In the genomic region with DNA sequence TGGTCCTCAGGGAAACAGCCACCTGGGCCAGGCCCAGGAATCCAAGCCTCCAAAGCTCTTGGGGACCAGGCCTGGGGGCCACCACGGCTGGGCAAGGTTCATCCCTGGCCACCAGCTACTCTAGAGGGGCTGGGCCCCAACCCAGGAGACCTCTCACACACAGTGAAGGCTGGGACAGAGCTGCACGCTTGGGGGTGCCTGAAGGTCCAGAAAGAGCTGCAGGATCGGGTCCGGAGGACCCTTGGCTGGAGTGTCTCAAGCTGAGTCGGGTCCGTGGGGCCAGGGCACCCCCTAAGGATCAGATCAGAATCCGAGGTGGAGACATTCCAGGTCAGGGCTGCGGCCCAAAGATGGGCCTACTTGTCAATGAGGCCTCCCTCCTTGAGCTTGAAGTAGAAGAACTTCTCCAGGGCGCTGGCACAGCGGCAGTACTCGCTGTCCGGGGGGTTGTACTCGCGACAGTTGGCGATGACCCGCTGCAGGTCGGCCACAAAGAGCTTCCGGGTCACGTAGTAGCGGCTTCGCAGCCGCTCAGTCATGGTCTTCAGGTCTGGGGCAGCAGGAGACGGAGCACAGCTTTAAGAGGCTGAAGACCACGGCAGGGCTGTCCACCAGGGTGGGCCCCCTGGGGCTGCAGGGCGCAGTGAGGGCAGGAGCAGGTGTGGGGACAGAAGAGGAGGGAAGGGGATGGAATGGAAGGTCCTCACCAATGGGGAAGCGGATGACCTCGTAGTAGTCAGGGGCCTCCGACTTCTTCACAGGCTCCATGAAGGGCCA, we compare ENCODE assay signal across 11 cellular contexts. TPM values are rescaled to one million over a fixed set of nuclear protein-coding genes. Genes with fewer than 3 reads are reported as not detected.
DNase-seq lines count a peak whose midpoint lies in the region; ATAC-seq and TF ChIP-seq lines count a peak whose summit lies in the region.
"Had no signal": no experiment of that assay in that cellular context is flagged by ENCODE, and none has a peak within 500 bp of the region (broad histone marks: within the 10 kb centered on the region; RNA-seq: fewer than 3 reads in every experiment).

No MANE protein-coding gene starts in this region.

- H3K4me3 ChIP-seq in CD4-positive, CD25-positive, alpha-beta regulatory T cell (ENCODE audit: low read depth, low read length), result no peak overlapping the region
- peak overlapping the region; percentile 63 for H3K4me3 ChIP-seq in OCI-LY7 (ENCODE audit: low read depth, low read length, poor library complexity, severe bottlenecking)
- no peak overlapping the region for H3K4me3 ChIP-seq in effector memory CD4-positive, alpha-beta T cell (ENCODE audit: insufficient read depth, low read depth, low read length, poor library complexity, severe bottlenecking)
- no peak overlapping the region for H3K4me3 ChIP-seq in psoas muscle

- peaks cover 6% of the 10 kb centered on the region for H3K36me3 ChIP-seq in CD4-positive, CD25-positive, alpha-beta regulatory T cell (ENCODE audit: control insufficient read depth, insufficient read depth, low read length)
- H3K36me3 ChIP-seq in OCI-LY7 (ENCODE audit: insufficient read depth, low read length), result peaks cover 35% of the 10 kb centered on the region
- H3K36me3 ChIP-seq in effector memory CD4-positive, alpha-beta T cell (ENCODE audit: control insufficient read depth, insufficient read depth, low read length), result peaks cover 14% of the 10 kb centered on the region
- H3K36me3 ChIP-seq in psoas muscle (ENCODE audit: insufficient read depth in 1 of 2, low read depth in 1 of 2), result peaks cover 0 to 53% of the 10 kb centered on the region in 2 donors

- H2AFZ ChIP-seq in OCI-LY7 (ENCODE audit: low read length), result no peak overlapping the region

- BruUV-seq in OCI-LY7 (replicated peaks; lab: Mats Ljungman, UMichigan), result TSS peak; percentile 85

- no peak for DNase-seq in CD4-positive, CD25-positive, alpha-beta regulatory T cell
- DNase-seq in OCI-LY7 (ENCODE audit: low spot score) (no peak), psoas muscle (no peak), RKO (ENCODE audit: low spot score) (no peak), SKM-1 treated with dmso at 0.1 percent for 144 hours (lab: John Stamatoyannopoulos, UW; ENCODE audit: unreplicated experiment) (no peak), DMS 273 (lab: John Stamatoyannopoulos, UW; ENCODE audit: unreplicated experiment) (no peak), NCI-H774 (lab: John Stamatoyannopoulos, UW) (no peak)
- no peak for DNase-seq in effector memory CD4-positive, alpha-beta T cell

- peak overlapping the region in 1 of 4 donors; percentile 75 for H3K4me3 Mint-ChIP-seq in CD4-positive, CD25-positive, alpha-beta regulatory T cell

- peak overlapping the region; percentile 91 for H3K27ac ChIP-seq in CD4-positive, CD25-positive, alpha-beta regulatory T cell (ENCODE audit: insufficient read depth, low read length, poor library complexity, severe bottlenecking)
- H3K27ac ChIP-seq in OCI-LY7 (ENCODE audit: low read depth, low read length, poor library complexity, severe bottlenecking), result peak overlapping the region; percentile 83
- peak overlapping the region; percentile 82 for H3K27ac ChIP-seq in effector memory CD4-positive, alpha-beta T cell (ENCODE audit: insufficient read depth, low read length, poor library complexity, severe bottlenecking)
- peak overlapping the region; percentile 85 for H3K27ac ChIP-seq in psoas muscle

- H3K9me2 ChIP-seq in OCI-LY7 (ENCODE audit: insufficient read depth, low read length), result no peaks in the 10 kb centered on the region

- intact Hi-C loops in OCI-LY7 (cut with micrococcal nuclease; ENCODE audit: unreplicated experiment) (loop anchor here (10.0 kb wide), 2 partner anchors 271 to 379 kb away; a partner anchor contains a TSS), psoas muscle (cut with DNase I) (loop anchor here (2.0 to 10.0 kb wide), 2 partner anchors 89 to 291 kb away; no protein-coding TSS in a partner anchor)

- TF ChIP-seq CTCF in OCI-LY7 (conservative IDR thresholded peaks at IDR 0.05; ENCODE audit: low read length) (no peak), psoas muscle (IDR thresholded peaks at IDR 0.05) (no peak)

- peaks cover 0 to 2% (median 0%) of the 10 kb centered on the region in 7 donors for H3K9me3 Mint-ChIP-seq in CD4-positive, CD25-positive, alpha-beta regulatory T cell
- H3K9me3 Mint-ChIP-seq: brain had no signal

- H3K4me2 ChIP-seq in OCI-LY7 (ENCODE audit: low read length), result peak overlapping the region; percentile 85

- no peaks in the 10 kb centered on the region for H3K9me3 ChIP-seq in CD4-positive, CD25-positive, alpha-beta regulatory T cell (ENCODE audit: control insufficient read depth in 2 of 2, low read length in 2 of 2)
- H3K9me3 ChIP-seq in OCI-LY7 (ENCODE audit: low read length) (no peaks in the 10 kb centered on the region), psoas muscle (no peaks in the 10 kb centered on the region)
- no peaks in the 10 kb centered on the region for H3K9me3 ChIP-seq in effector memory CD4-positive, alpha-beta T cell (ENCODE audit: control insufficient read depth, low read length)

- POLR2A ChIA-PET in OCI-LY7 (lab: Charles Lee), result interaction anchor here (0.9 to 1.3 kb wide), 4 partner anchors 42 to 151 kb away, joined by 3 to 7 read pairs (median 4); a partner anchor contains a TSS

- H3K4me1 ChIP-seq in CD4-positive, CD25-positive, alpha-beta regulatory T cell (ENCODE audit: control insufficient read depth, insufficient read depth, low read length, poor library complexity, severe bottlenecking), result peaks cover 23% of the 10 kb centered on the region
- H3K4me1 ChIP-seq in OCI-LY7 (ENCODE audit: insufficient read depth, low read length, poor library complexity, severe bottlenecking) (peaks cover 69% of the 10 kb centered on the region), psoas muscle (peaks cover 21% of the 10 kb centered on the region)
- H3K4me1 ChIP-seq in effector memory CD4-positive, alpha-beta T cell (ENCODE audit: control insufficient read depth, insufficient read depth, low read length, poor library complexity, severe bottlenecking), result peaks cover 24% of the 10 kb centered on the region

- no peaks in the 10 kb centered on the region for H3K27me3 Mint-ChIP-seq in CD4-positive, CD25-positive, alpha-beta regulatory T cell

- CTCF ChIA-PET in OCI-LY7 (lab: Charles Lee; ENCODE audit: unreplicated experiment), result interaction anchor here (0.8 to 1.3 kb wide), 3 partner anchors 41 to 183 kb away, joined by 3 to 5 read pairs (median 3); a partner anchor contains a TSS

- H3K36me3 Mint-ChIP-seq in CD4-positive, CD25-positive, alpha-beta regulatory T cell, result peaks cover 23% of the 10 kb centered on the region

- peaks cover 9 to 59% (median 12%) of the 10 kb centered on the region in 4 donors for H3K4me1 Mint-ChIP-seq in CD4-positive, CD25-positive, alpha-beta regulatory T cell

- H3K79me2 ChIP-seq in OCI-LY7 (ENCODE audit: insufficient read depth, low read depth, low read length), result no peaks in the 10 kb centered on the region

- 79 to 86% (median 85%) methylated on average over 27 to 28 of the region's 28 CpGs for WGBS in psoas muscle, 3 donors

- H4K20me1 ChIP-seq in OCI-LY7 (ENCODE audit: insufficient read depth, low read length), result no peaks in the 10 kb centered on the region

- no peaks in the 10 kb centered on the region for H3K27me3 ChIP-seq in CD4-positive, CD25-positive, alpha-beta regulatory T cell (ENCODE audit: control insufficient read depth, insufficient read depth, low read length)
- H3K27me3 ChIP-seq in effector memory CD4-positive, alpha-beta T cell (replicated peaks; ENCODE audit: control insufficient read depth, insufficient read depth, low read length, poor library complexity, severe bottlenecking), result no peaks in the 10 kb centered on the region
- H3K27me3 ChIP-seq in psoas muscle (ENCODE audit: insufficient read depth in 3 of 3, low read length in 2 of 3), result no peaks in the 10 kb centered on the region

- no peak for ATAC-seq in CD4-positive, CD25-positive, alpha-beta regulatory T cell (ENCODE audit: low read depth in 2 of 2)
- no peak for ATAC-seq in psoas muscle

- peak overlapping the region; percentile 14 to 95 (median 93) for H3K27ac Mint-ChIP-seq in CD4-positive, CD25-positive, alpha-beta regulatory T cell

RNA-seq across cellular contexts. Expression of a gene that starts 1.0 kb away (rescaled TPM):
- total RNA-seq in CD4-positive, CD25-positive, alpha-beta regulatory T cell, result 24.4 TPM
- 10 to 100 TPM in 3 of 4 donors, 1 to 10 TPM in 1; 7.2 to 20.9 (median 14.5) TPM for polyA plus RNA-seq in CD4-positive, CD25-positive, alpha-beta regulatory T cell
- 7.7 and 10.3 TPM in 2 replicates for total RNA-seq in OCI-LY7 (2014; rRNA removed; shearing (Covaris generic))
- 19.4 and 23.7 TPM in 2 replicates for total RNA-seq in OCI-LY7 (2022)
- total RNA-seq in psoas muscle, result 1 to 10 TPM; 2.0 to 4.2 (median 3.1) TPM
- polyA plus RNA-seq in psoas muscle, result 1 to 10 TPM; 1.3 to 2.8 (median 2.0) TPM

RNA-seq across cellular contexts. Expression of a gene that starts 7.7 kb away (rescaled TPM):
- 26.5 TPM for total RNA-seq in CD4-positive, CD25-positive, alpha-beta regulatory T cell
- 1 to 10 TPM; 2.5 to 5.7 (median 4.4) TPM for polyA plus RNA-seq in CD4-positive, CD25-positive, alpha-beta regulatory T cell
- total RNA-seq in OCI-LY7 (2014; rRNA removed; shearing (Covaris generic)), result 56.1 and 73.0 TPM in 2 replicates
- 89.8 and 95.2 TPM in 2 replicates for total RNA-seq in OCI-LY7 (2022)
- total RNA-seq in psoas muscle, result 10 to 100 TPM; 12.3 to 35.3 (median 20.0) TPM
- polyA plus RNA-seq in psoas muscle, result 10 to 100 TPM; 20.9 to 23.5 (median 21.2) TPM

RNA-seq across cellular contexts. Expression of a gene that starts 9.1 kb away (rescaled TPM):
- total RNA-seq in CD4-positive, CD25-positive, alpha-beta regulatory T cell, result not detected
- polyA plus RNA-seq in CD4-positive, CD25-positive, alpha-beta regulatory T cell, result under 1 TPM in 2 of 4 donors, not detected in 2; 0.08 to 0.28 TPM
- 0.16 TPM in 1 of 2 replicates, not detected in the other for total RNA-seq in OCI-LY7 (2014; rRNA removed; shearing (Covaris generic))
- total RNA-seq in OCI-LY7 (2022) (not detected in 2 replicates), psoas muscle (under 1 TPM in 1 of 4 donors, not detected in 3; 0.43 TPM)
- polyA plus RNA-seq in psoas muscle, result under 1 TPM in 2 of 3 donors, not detected in 1; 0.03 to 0.53 TPM
- total RNA-seq: renal cortical epithelial cell, subcutaneous adipose tissue had no signal

RNA-seq across cellular contexts. Expression of a gene that starts 15.2 kb away (rescaled TPM):
- total RNA-seq in CD4-positive, CD25-positive, alpha-beta regulatory T cell, result not detected
- polyA plus RNA-seq in CD4-positive, CD25-positive, alpha-beta regulatory T cell, result under 1 TPM in 1 of 4 donors, not detected in 3; 0.21 TPM
- 0.21 and 0.85 TPM in 2 replicates for total RNA-seq in OCI-LY7 (2014; rRNA removed; shearing (Covaris generic))
- total RNA-seq in OCI-LY7 (2022) (0.26 and 0.67 TPM in 2 replicates), psoas muscle (1 to 10 TPM in 3 of 4 donors, under 1 TPM in 1; 0.50 to 9.2 (median 1.1) TPM)
- polyA plus RNA-seq in psoas muscle, result under 1 TPM; 0.22 to 0.36 (median 0.32) TPM

RNA-seq across cellular contexts. Expression of a gene that starts 41.3 kb away (rescaled TPM):
- 93.7 TPM for total RNA-seq in CD4-positive, CD25-positive, alpha-beta regulatory T cell
- polyA plus RNA-seq in CD4-positive, CD25-positive, alpha-beta regulatory T cell, result 10 to 100 TPM; 56.0 to 98.5 (median 69.9) TPM
- total RNA-seq in OCI-LY7 (2014; rRNA removed; shearing (Covaris generic)), result 37.3 and 50.1 TPM in 2 replicates
- 60.6 and 61.2 TPM in 2 replicates for total RNA-seq in OCI-LY7 (2022)
- 10 to 100 TPM; 27.3 to 43.2 (median 38.7) TPM for total RNA-seq in psoas muscle
- 10 to 100 TPM; 41.5 to 70.9 (median 60.0) TPM for polyA plus RNA-seq in psoas muscle
